Comparison of ENCODE assay signal across 2 cellular contexts in genomic region chr6:110933913-110934312, GRCh38.
A peak's percentile ranks its signal among the peaks of the same experiment; 100 is the strongest.
TF ChIP-seq lines count a peak whose summit lies in the region.

No MANE protein-coding gene starts in this region.

TF ChIP-seq in HepG2, 621 proteins besides CTCF, POLR2A, EP300 and RAD21:
- peak; percentile 63; the same call in 1 of the 2 replicates for TF ChIP-seq RAD51 (IDR thresholded peaks at IDR 0.05; ENCODE audit: borderline replicate concordance)
- TF ChIP-seq FOXJ3 (CRISPR knock-in tag; IDR thresholded peaks at IDR 0.05; ENCODE audit: borderline replicate concordance), result no peak
TF ChIP-seq in HepG2: peak in this region for 1.

TF ChIP-seq in endothelial cell of umbilical vein, 7 proteins besides CTCF, POLR2A, EP300 and RAD21:
- TF ChIP-seq GATA2 (IDR thresholded peaks at IDR 0.05; ENCODE audit: insufficient read depth, insufficient read length, low read depth, low read length), result no peak
- no peak for TF ChIP-seq MAX (IDR thresholded peaks at IDR 0.05; ENCODE audit: insufficient read depth, insufficient read length)
- TF ChIP-seq JUN (IDR thresholded peaks at IDR 0.05; ENCODE audit: borderline replicate concordance, insufficient read depth, insufficient read length, low read depth), result no peak
- no peak for TF ChIP-seq FOS (IDR thresholded peaks at IDR 0.05; ENCODE audit: borderline replicate concordance, insufficient read depth, low read length)
- no peak for TF ChIP-seq MYC (IDR thresholded peaks at IDR 0.05; ENCODE audit: low read depth, low read length)
- no peak for TF ChIP-seq POLR2AphosphoS5 (IDR thresholded peaks at IDR 0.05; ENCODE audit: insufficient read depth, low read depth, low read length)
- TF ChIP-seq EZH2 (IDR thresholded peaks at IDR 0.05; ENCODE audit: borderline replicate concordance, low read depth, low read length, severe bottlenecking), result no peak
